ENCODE assay signal across 29 cellular contexts in the genomic region with DNA sequence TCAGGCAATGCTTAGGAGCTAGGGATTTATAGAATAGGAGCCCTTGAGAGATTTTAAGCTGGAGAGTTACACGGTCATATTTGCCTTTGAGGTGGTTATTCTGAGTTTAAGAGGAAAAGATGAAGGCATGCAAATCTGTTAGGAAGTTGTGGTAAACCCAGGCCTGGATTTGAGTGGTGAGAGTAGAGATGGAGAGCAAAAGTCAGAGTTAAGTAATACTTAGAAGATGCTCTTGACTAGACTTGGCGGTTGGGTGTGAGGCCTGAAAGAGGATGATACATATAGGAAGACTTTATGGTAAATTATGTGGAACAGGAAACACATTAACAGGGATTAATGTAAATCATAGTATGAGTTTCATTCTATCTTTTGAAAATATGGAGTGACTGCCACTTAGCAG.
"Had no signal": no experiment of that assay in that cellular context is flagged by ENCODE, and none has a peak within 500 bp of the region (broad histone marks: within the 10 kb centered on the region; RNA-seq: fewer than 3 reads in every experiment).

No MANE protein-coding gene starts in this region.

- H3K27ac ChIP-seq: adrenal gland, body of pancreas, brain microvascular endothelial cell, breast epithelium, VCaP had no signal

- H3K4me1 ChIP-seq: adrenal gland, body of pancreas, breast epithelium had no signal

- H3K9me3 ChIP-seq: adrenal gland, body of pancreas, breast epithelium had no signal

- DNase-seq: activated B cell treated with CpG ODN at 0.5 μM for 24 hours; activated CD4-positive, alpha-beta memory T cell treated with anti-CD3 and anti-CD28 coated beads for 36 hours; activated CD4-positive, alpha-beta T cell treated with anti-CD3 and anti-CD28 coated beads for 4 hours; activated CD4-positive, alpha-beta T cell treated with anti-CD3 and anti-CD28 coated beads, Interleukin-2, amount 10 ng/mL, durations not matched to agents 24 days and 14 days; activated CD4-positive, alpha-beta T cell treated with anti-CD3 and anti-CD28 coated beads, Interleukin-2, amount 50 U/mL, for 1 hour; activated CD4-positive, alpha-beta T cell treated with anti-CD3 and anti-CD28 coated beads, Interleukin-2, amount 50 U/mL, for 4 hours; activated CD4-positive, CD25-positive, alpha-beta regulatory T cell treated with anti-CD3 and anti-CD28 coated beads, Interleukin-2, amount 50 U/mL, for 72 hours; activated CD8-positive, alpha-beta memory T cell treated with anti-CD3 and anti-CD28 coated beads, Interleukin-2, amount 50 U/mL, for 4 hours; activated CD8-positive, alpha-beta T cell treated with anti-CD3 and anti-CD28 coated beads for 36 hours; activated effector memory CD4-positive, alpha-beta T cell treated with anti-CD3 and anti-CD28 coated beads, Interleukin-2, amount 50 U/mL, for 16 hours; activated gamma-delta T cell treated with Interleukin-2 at 50 U/mL for 16 hours; activated naive CD4-positive, alpha-beta T cell; activated naive CD4-positive, alpha-beta T cell treated with anti-CD3 and anti-CD28 coated beads for 36 hours; activated naive CD4-positive, alpha-beta T cell treated with anti-CD3 and anti-CD28 coated beads, Interleukin-2, amount 50 U/mL, for 16 hours; activated naive CD8-positive, alpha-beta T cell treated with anti-CD3 and anti-CD28 coated beads for 36 hours; activated T-cell treated with anti-CD3 and anti-CD28 coated beads for 4 hours; activated T-cell treated with anti-CD3 and anti-CD28 coated beads, Interleukin-2, amount 50 U/mL, for 1 hour; activated T-cell treated with anti-CD3 and anti-CD28 coated beads, Interleukin-2, amount 50 U/mL, for 4 hours; activated T-cell treated with anti-CD3 and anti-CD28 coated beads, Interleukin-2, amount 50 U/mL, for 72 hours; adrenal gland; amniotic stem cell; aorta; body of pancreas; brain microvascular endothelial cell; central memory CD4-positive, alpha-beta T cell; T-helper 2 cell; T-helper 9 cell had no signal

- H3K36me3 ChIP-seq: adrenal gland, brain microvascular endothelial cell, breast epithelium had no signal

- H3K27me3 ChIP-seq: body of pancreas, brain microvascular endothelial cell had no signal

- H3K4me3 ChIP-seq: adrenal gland, body of pancreas, breast epithelium had no signal
